Comparison of ENCODE assay signal across 8 cellular contexts in the genomic region with DNA sequence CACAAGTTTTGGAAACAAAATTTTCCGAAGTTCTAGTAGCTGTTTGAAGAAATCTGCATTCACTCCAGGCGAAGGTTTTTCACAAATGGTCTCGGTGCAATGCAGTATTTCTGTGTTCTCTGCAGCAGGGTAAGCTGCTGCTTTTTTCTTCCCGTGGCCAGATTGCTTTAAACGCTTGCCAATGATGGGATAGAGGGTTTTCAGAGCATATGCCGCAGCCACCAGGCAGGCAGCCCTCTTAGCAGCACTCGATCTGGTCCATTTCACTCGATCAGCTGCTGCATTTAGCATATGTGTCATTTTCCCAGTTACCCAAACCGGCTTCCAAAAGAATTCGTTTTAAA. TPM values are rescaled to one million over a fixed set of nuclear protein-coding genes. Genes with fewer than 3 reads are reported as not detected.
A peak's percentile ranks its signal among the peaks of the same experiment; 100 is the strongest.
DNase-seq lines count a peak whose midpoint lies in the region; ATAC-seq and TF ChIP-seq lines count a peak whose summit lies in the region.

No MANE protein-coding gene starts in this region.

- H3K4me2 ChIP-seq in mesendoderm (ENCODE audit: low read length), result peak overlapping the region; percentile 4

- no peak overlapping the region for H2AK5ac ChIP-seq in mesendoderm (ENCODE audit: low read length)

- no peak overlapping the region for H2BK120ac ChIP-seq in mesendoderm (ENCODE audit: low read depth, low read length)

- H3K9me3 Mint-ChIP-seq in Caco-2 (ENCODE audit: unreplicated experiment), result no peaks in the 10 kb centered on the region

- H3K4me3 ChIP-seq in HFF-Myc (replicated peaks; ENCODE audit: low read depth, low read length) (peak overlapping the region; percentile 43), mesendoderm (ENCODE audit: low read length) (no peak overlapping the region), Caco-2 (ENCODE audit: low read depth, low read length) (no peak overlapping the region)

- H3K9ac ChIP-seq in mesendoderm (ENCODE audit: low read length), result no peak overlapping the region

- H3K18ac ChIP-seq in mesendoderm (ENCODE audit: low read length), result no peak overlapping the region

- H3K4me3 Mint-ChIP-seq in Caco-2 (ENCODE audit: unreplicated experiment), result no peak overlapping the region

- H3K56ac ChIP-seq in mesendoderm (ENCODE audit: low read length), result no peak overlapping the region

- H3K9me3 ChIP-seq in Caco-2, result no peaks in the 10 kb centered on the region

- no peaks in the 10 kb centered on the region for H3K79me2 ChIP-seq in mesendoderm (ENCODE audit: control insufficient read depth, insufficient read depth, low read length)

- no peak overlapping the region for H3K4ac ChIP-seq in mesendoderm (ENCODE audit: low read depth, low read length)

- no peak overlapping the region for H4K5ac ChIP-seq in mesendoderm (ENCODE audit: low read length)

- H3K4me1 Mint-ChIP-seq in Caco-2 (ENCODE audit: low read depth, unreplicated experiment), result no peaks in the 10 kb centered on the region

- no peaks in the 10 kb centered on the region for H3K36me3 Mint-ChIP-seq in Caco-2 (ENCODE audit: insufficient read depth, unreplicated experiment)

- CTCF ChIA-PET in Caco-2 (lab: Charles Lee), result interaction anchor here (0.7 to 1.0 kb wide), 3 partner anchors 27 to 103 kb away, joined by 4 to 6 read pairs (median 4); no protein-coding TSS in a partner anchor

- H3K23ac ChIP-seq in mesendoderm (ENCODE audit: low read length), result no peak overlapping the region

- H4K8ac ChIP-seq in mesendoderm (ENCODE audit: low read depth, low read length), result no peak overlapping the region

- H3K27ac ChIP-seq in caudate nucleus (ENCODE audit: low read depth, low read length) (peak overlapping the region; percentile 87), mesendoderm (ENCODE audit: low read depth, low read length) (no peak overlapping the region)

- TF ChIP-seq CTCF in HFF-Myc (IDR thresholded peaks at IDR 0.05; ENCODE audit: low read depth, low read length, missing control alignments) (no peak), Caco-2 (IDR thresholded peaks at IDR 0.05; ENCODE audit: insufficient read depth in 1 of 2, low read depth in 1 of 2, low read length in 1 of 2, severe bottlenecking in 1 of 2, unreplicated experiment in 1 of 2) (no peak)

- H2BK5ac ChIP-seq in mesendoderm (ENCODE audit: low read length), result no peak overlapping the region

- H3K79me1 ChIP-seq in mesendoderm (ENCODE audit: low read length), result no peaks in the 10 kb centered on the region

- no TSS peak for BruUV-seq in Caco-2 (replicated peaks; lab: Mats Ljungman, UMichigan)

- H2BK15ac ChIP-seq in mesendoderm (replicated peaks; ENCODE audit: low read depth), result no peak overlapping the region

- no peaks in the 10 kb centered on the region for H3K27me3 Mint-ChIP-seq in Caco-2 (ENCODE audit: insufficient read depth, unreplicated experiment)

- no peaks in the 10 kb centered on the region for H3K36me3 ChIP-seq in mesendoderm (ENCODE audit: control insufficient read depth, insufficient read depth, low read length)
- H3K36me3 ChIP-seq in Caco-2 (ENCODE audit: control insufficient read depth, insufficient read depth, low read length), result no peaks in the 10 kb centered on the region

- DNase-seq in HFF-Myc (ENCODE audit: extremely low read depth, low read depth), result no peak
- peak; percentile 59 for DNase-seq in NCI-H2171 (lab: John Stamatoyannopoulos, UW)
- peak in 21 of 61 donors; percentile 0 to 82 (median 61) for DNase-seq in caudate nucleus (lab: John Stamatoyannopoulos, UW)
- DNase-seq in mesendoderm, result no peak
- DNase-seq in germinal center (ENCODE audit: low spot score), result no peak
- DNase-seq in Caco-2, result no peak
- no peak for DNase-seq in DMS153 treated with DMSO at 0.1 percent for 48 hours (lab: John Stamatoyannopoulos, UW; ENCODE audit: unreplicated experiment)

- POLR2A ChIA-PET in Caco-2 (lab: Charles Lee), result no interaction called here

- intact Hi-C loops in Caco-2 (cut with micrococcal nuclease; ENCODE audit: unreplicated experiment), result loop anchor here (10.0 kb wide), 2 partner anchors 174 to 304 kb away; partner anchors contain the start of gene KIF21A

- H3K4me1 ChIP-seq in mesendoderm (ENCODE audit: control insufficient read depth, low read depth, low read length) (no peaks in the 10 kb centered on the region), Caco-2 (0 out of 2 replicates have a peak, but pooled peaks cover 3% of the 10 kb centered on the region)

- peak; percentile 4 for ATAC-seq in GM18861 (IDR thresholded peaks at IDR 0.05; ENCODE audit: unreplicated experiment)

- no CpG with 5 or more reads among the region's 10 CpGs for WGBS in mesendoderm (ENCODE audit: extremely low coverage, insufficient coverage, low lambda C conversion rate)

- H3K27me3 ChIP-seq in mesendoderm (ENCODE audit: insufficient read depth, low read length, poor library complexity), result no peaks in the 10 kb centered on the region
- H3K27me3 ChIP-seq in Caco-2 (replicated peaks; ENCODE audit: control insufficient read depth, insufficient read depth, low read length), result no peaks in the 10 kb centered on the region

- no peak overlapping the region for H3K27ac Mint-ChIP-seq in Caco-2 (ENCODE audit: unreplicated experiment)

RNA-seq across cellular contexts. Expression of gene ABCD2, which starts 0.3 kb away (rescaled TPM):
- polyA plus RNA-seq in mesendoderm (2013, experiment 1 of 2), result under 0.01 TPM
- polyA plus RNA-seq in mesendoderm (2013, experiment 2 of 2), result 0.01 TPM
- total RNA-seq in Caco-2 (2022), result not detected in 2 replicates
